ENCODE assay signal across 8 cellular contexts in the genomic region with DNA sequence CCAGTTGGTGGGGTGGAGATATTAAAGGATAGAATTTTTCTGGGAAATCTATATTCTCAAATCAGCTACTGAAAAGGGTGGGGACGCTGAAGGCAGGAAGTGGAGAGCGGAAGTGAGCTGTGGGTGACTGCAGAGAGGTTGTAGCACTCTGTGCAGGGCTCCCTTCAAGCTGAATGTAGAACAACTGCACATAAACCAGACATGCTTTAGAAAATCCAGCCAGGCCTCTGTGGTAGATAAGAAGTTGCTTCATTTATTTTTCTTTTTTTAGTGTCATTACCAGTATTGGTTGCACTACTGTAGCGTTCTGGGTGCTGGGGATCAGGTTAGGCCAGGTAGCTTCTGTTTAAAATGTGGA.
DNase-seq lines count a peak whose midpoint lies in the region; ATAC-seq and TF ChIP-seq lines count a peak whose summit lies in the region.

No MANE protein-coding gene starts in this region.

- H3K4me2 ChIP-seq in OCI-LY7 (ENCODE audit: low read length), result peak overlapping the region; percentile 31

- peaks cover 14% of the 10 kb centered on the region for H3K4me1 ChIP-seq in OCI-LY7 (ENCODE audit: insufficient read depth, low read length, poor library complexity, severe bottlenecking)

- peak overlapping the region; percentile 67 for H2AFZ ChIP-seq in OCI-LY7 (ENCODE audit: low read length)

- CTCF ChIA-PET in OCI-LY7 (lab: Charles Lee; ENCODE audit: unreplicated experiment), result no interaction called here

- no peaks in the 10 kb centered on the region for H3K9me2 ChIP-seq in OCI-LY7 (ENCODE audit: insufficient read depth, low read length)

- no TSS peak for BruUV-seq in OCI-LY7 (replicated peaks; lab: Mats Ljungman, UMichigan)

- no peaks in the 10 kb centered on the region for H3K79me2 ChIP-seq in OCI-LY7 (ENCODE audit: insufficient read depth, low read depth, low read length)

- no peak overlapping the region for H3K4me3 ChIP-seq in OCI-LY7 (ENCODE audit: low read depth, low read length, poor library complexity, severe bottlenecking)

- H3K4me1 Mint-ChIP-seq in activated naive CD8-positive, alpha-beta T cell treated with anti-CD3 and anti-CD28 coated beads, Interleukin-2, amount 50 U/mL, for 24 hours, result peaks cover 94% of the 10 kb centered on the region

- H3K36me3 Mint-ChIP-seq in activated naive CD8-positive, alpha-beta T cell treated with anti-CD3 and anti-CD28 coated beads, Interleukin-2, amount 50 U/mL, for 24 hours (ENCODE audit: low read depth), result no peaks in the 10 kb centered on the region

- intact Hi-C loops in OCI-LY7 (cut with micrococcal nuclease; ENCODE audit: unreplicated experiment) (no loop called here), sciatic nerve (cut with DNase I) (no loop called here)

- H3K27ac Mint-ChIP-seq in activated naive CD8-positive, alpha-beta T cell treated with anti-CD3 and anti-CD28 coated beads, Interleukin-2, amount 50 U/mL, for 24 hours, result peak overlapping the region; percentile 91

- DNase-seq in OCI-LY7 (ENCODE audit: low spot score), result peak; percentile 68
- peak; percentile 63 for DNase-seq in activated naive CD8-positive, alpha-beta T cell treated with anti-CD3 and anti-CD28 coated beads, Interleukin-2, amount 50 U/mL, for 24 hours
- no peak for DNase-seq in sciatic nerve (ENCODE audit: low spot score)
- no peak for DNase-seq in amniotic stem cell (lab: John Stamatoyannopoulos, UW)
- no peak for DNase-seq in HPDE6-E6E7 (ENCODE audit: extremely low spot score)
- no peak for DNase-seq in NCI-H1092 (lab: John Stamatoyannopoulos, UW)

- TF ChIP-seq CTCF in OCI-LY7 (conservative IDR thresholded peaks at IDR 0.05; ENCODE audit: low read length), result no peak

- no peaks in the 10 kb centered on the region for H3K9me3 ChIP-seq in OCI-LY7 (ENCODE audit: low read length)

- H3K36me3 ChIP-seq in OCI-LY7 (ENCODE audit: insufficient read depth, low read length), result no peaks in the 10 kb centered on the region

- no peaks in the 10 kb centered on the region for H3K27me3 Mint-ChIP-seq in activated naive CD8-positive, alpha-beta T cell treated with anti-CD3 and anti-CD28 coated beads, Interleukin-2, amount 50 U/mL, for 24 hours

- no peaks in the 10 kb centered on the region for H4K20me1 ChIP-seq in OCI-LY7 (ENCODE audit: insufficient read depth, low read length)

- H3K4me3 Mint-ChIP-seq in activated naive CD8-positive, alpha-beta T cell treated with anti-CD3 and anti-CD28 coated beads, Interleukin-2, amount 50 U/mL, for 24 hours, result peak overlapping the region; percentile 79

- POLR2A ChIA-PET in OCI-LY7 (lab: Charles Lee), result interaction anchor here (0.7 to 1.5 kb wide), 6 partner anchors 13 to 107 kb away, joined by 3 to 9 read pairs (median 4); no protein-coding TSS in a partner anchor

- peak; percentile 40 for ATAC-seq in GM18520 (IDR thresholded peaks at IDR 0.05; ENCODE audit: unreplicated experiment)
- ATAC-seq in HG02852 (IDR thresholded peaks at IDR 0.05; ENCODE audit: unreplicated experiment), result peak; percentile 78
- ATAC-seq in activated naive CD8-positive, alpha-beta T cell treated with anti-CD3 and anti-CD28 coated beads, Interleukin-2, amount 50 U/mL, for 24 hours, result peak; percentile 73
- ATAC-seq in sciatic nerve, result peak; percentile 49

- no peaks in the 10 kb centered on the region for H3K9me3 Mint-ChIP-seq in activated naive CD8-positive, alpha-beta T cell treated with anti-CD3 and anti-CD28 coated beads, Interleukin-2, amount 50 U/mL, for 24 hours

- H3K27ac ChIP-seq in OCI-LY7 (ENCODE audit: low read depth, low read length, poor library complexity, severe bottlenecking), result no peak overlapping the region

Comparison
In these comparisons a context has a peak if more than half of its experiments do, and no peak if none do; other contexts are left out.
1. DNase-seq: peak in OCI-LY7 (single experiment) and activated naive CD8-positive, alpha-beta T cell treated with anti-CD3 and anti-CD28 coated beads, Interleukin-2, amount 50 U/mL, for 24 hours (single experiment); none in sciatic nerve (single experiment), amniotic stem cell (single experiment), HPDE6-E6E7 (single experiment) and NCI-H1092 (single experiment).
2. Peak in every context shown above with its lines, with median percentiles within 50 percentile points of each other: ATAC-seq.